In genomic region chr18:58315739-58316215, GRCh38 we compare ENCODE assay signal across 12 cellular contexts.
A peak's percentile ranks its signal among the peaks of the same experiment; 100 is the strongest.
DNase-seq lines count a peak whose midpoint lies in the region; ATAC-seq and TF ChIP-seq lines count a peak whose summit lies in the region.
"Had no signal": no experiment of that assay in that cellular context is flagged by ENCODE, and none has a peak within 500 bp of the region (broad histone marks: within the 10 kb centered on the region; RNA-seq: fewer than 3 reads in every experiment).

No MANE protein-coding gene starts in this region.

- no peaks in the 10 kb centered on the region for H3K79me2 ChIP-seq in trophoblast cell (ENCODE audit: control insufficient read depth, insufficient read depth, low read length, poor library complexity)

- H3K9me3 ChIP-seq in Caco-2 (no peaks in the 10 kb centered on the region), heart right ventricle (no peaks in the 10 kb centered on the region), trophoblast cell (ENCODE audit: insufficient read depth, low read depth, low read length) (no peaks in the 10 kb centered on the region)
- H3K9me3 ChIP-seq: BLaER1 treated with 17β-estradiol and CSF1 and Interleukin-3, amounts not matched to agents 10 nM and 100 nM had no signal

- no peak overlapping the region for H2BK120ac ChIP-seq in trophoblast cell (ENCODE audit: insufficient read depth, low read length, poor library complexity)

- H3K9ac ChIP-seq in trophoblast cell (ENCODE audit: low read length), result no peak overlapping the region
- H3K9ac ChIP-seq: BLaER1 treated with 17β-estradiol and CSF1 and Interleukin-3, amounts not matched to agents 10 nM and 100 nM had no signal

- peak overlapping the region; percentile 26 for H4K91ac ChIP-seq in trophoblast cell (ENCODE audit: low read depth, low read length)

- H3K4me3 ChIP-seq in Caco-2 (ENCODE audit: low read depth, low read length) (no peak overlapping the region), heart right ventricle (no peak overlapping the region), trophoblast cell (ENCODE audit: low read depth, low read length) (no peak overlapping the region), H7 (ENCODE audit: insufficient read depth, low read depth, low read length) (no peak overlapping the region)
- H3K4me3 ChIP-seq: BLaER1 treated with 17β-estradiol and CSF1 and Interleukin-3, amounts not matched to agents 10 nM and 100 nM had no signal

- no peaks in the 10 kb centered on the region for H3K9me3 Mint-ChIP-seq in Caco-2 (ENCODE audit: unreplicated experiment)
- H3K9me3 Mint-ChIP-seq: naive B cell had no signal

- H3K4me3 Mint-ChIP-seq in Caco-2 (ENCODE audit: unreplicated experiment), result no peak overlapping the region
- H3K4me3 Mint-ChIP-seq: activated CD4-positive, alpha-beta T cell treated with anti-CD3 and anti-CD28 coated beads for 36 hours; naive B cell had no signal

- no peak overlapping the region for H2BK5ac ChIP-seq in trophoblast cell (ENCODE audit: low read depth, low read length, poor library complexity)

- peak overlapping the region; percentile 4 for H2BK12ac ChIP-seq in trophoblast cell (ENCODE audit: low read length)

- peak overlapping the region; percentile 25 for H3K27ac Mint-ChIP-seq in Caco-2 (ENCODE audit: unreplicated experiment)
- H3K27ac Mint-ChIP-seq: activated CD4-positive, alpha-beta T cell treated with anti-CD3 and anti-CD28 coated beads for 36 hours had no signal

- DNase-seq in Caco-2 (peak in 1 of 2 experiments; percentile 35), heart right ventricle (peak; percentile 41 to 45), trophoblast cell (no peak), NOMO-1 treated with DMSO at 0.1 percent for 48 hours (lab: John Stamatoyannopoulos, UW; ENCODE audit: unreplicated experiment) (no peak), H7 (no peak)
- DNase-seq in activated naive CD4-positive, alpha-beta T cell treated with anti-CD3 and anti-CD28 coated beads, Interleukin-2, amount 50 U/mL, for 16 hours, result peak; percentile 24
- DNase-seq: activated CD4-positive, alpha-beta T cell treated with anti-CD3 and anti-CD28 coated beads for 36 hours; naive B cell; NCI-H1694 had no signal

- no peak overlapping the region for H3K4me2 ChIP-seq in trophoblast cell (ENCODE audit: low read length)

- peaks cover 2% of the 10 kb centered on the region for H3K79me1 ChIP-seq in trophoblast cell (ENCODE audit: low read length)

- H2AK5ac ChIP-seq in trophoblast cell (ENCODE audit: low read length), result no peak overlapping the region

- H3K27ac ChIP-seq in heart right ventricle (peak overlapping the region; percentile 37 to 79 (median 70)), trophoblast cell (ENCODE audit: low read depth, low read length) (peak overlapping the region; percentile 66)

- intact Hi-C loops in Caco-2 (cut with micrococcal nuclease; ENCODE audit: unreplicated experiment) (no loop called here), heart right ventricle (cut with DNase I) (loop anchor here in 6 of 10 donors (5.0 to 10.0 kb wide), 7 partner anchors 58 to 691 kb away; partner anchors contain the start of genes NARS1 (in 1 of the 6) and NEDD4L (in 1 of the 6))

- TF ChIP-seq CTCF in Caco-2 (IDR thresholded peaks at IDR 0.05; ENCODE audit: insufficient read depth in 1 of 2, low read depth in 1 of 2, low read length in 1 of 2, severe bottlenecking in 1 of 2, unreplicated experiment in 1 of 2) (no peak), heart right ventricle (IDR thresholded peaks at IDR 0.05) (no peak)

- H3K14ac ChIP-seq in trophoblast cell (ENCODE audit: low read length), result no peak overlapping the region

- POLR2A ChIA-PET in Caco-2 (lab: Charles Lee), result interaction anchor here (0.6 kb wide), 1 partner anchor 10 kb away, joined by 10 read pairs; no protein-coding TSS in a partner anchor

- H3K36me3 ChIP-seq in Caco-2 (ENCODE audit: control insufficient read depth, insufficient read depth, low read length), result no peaks in the 10 kb centered on the region
- H3K36me3 ChIP-seq in heart right ventricle, result no peaks in the 10 kb centered on the region
- H3K36me3 ChIP-seq in trophoblast cell (ENCODE audit: control insufficient read depth in 1 of 2, insufficient read depth in 2 of 2, low read length in 2 of 2), result peaks cover 0 to 2% of the 10 kb centered on the region in 2 experiments
- no peaks in the 10 kb centered on the region; the same call in 1 of the 2 replicates for H3K36me3 ChIP-seq in H7 (replicated peaks; ENCODE audit: control insufficient read depth, insufficient read depth, low read length)

- H4K8ac ChIP-seq in trophoblast cell (ENCODE audit: low read depth, low read length), result no peak overlapping the region

- H3K27me3 Mint-ChIP-seq in Caco-2 (ENCODE audit: insufficient read depth, unreplicated experiment), result no peaks in the 10 kb centered on the region
- H3K27me3 Mint-ChIP-seq: activated CD4-positive, alpha-beta T cell treated with anti-CD3 and anti-CD28 coated beads for 36 hours; naive B cell had no signal

- no peak overlapping the region for H3K18ac ChIP-seq in trophoblast cell (ENCODE audit: low read length)

- ATAC-seq in heart right ventricle (peak; percentile 20 to 64 (median 53)), HG03354 (IDR thresholded peaks at IDR 0.05; ENCODE audit: poor library complexity, severe bottlenecking, unreplicated experiment) (no peak), GM18519 (IDR thresholded peaks at IDR 0.05; ENCODE audit: low FRiP score, unreplicated experiment) (no peak)
- ATAC-seq: activated CD4-positive, alpha-beta T cell treated with anti-CD3 and anti-CD28 coated beads for 36 hours had no signal

- no TSS peak for BruUV-seq in Caco-2 (replicated peaks; lab: Mats Ljungman, UMichigan)

- no peaks in the 10 kb centered on the region for H3K4me1 ChIP-seq in Caco-2
- peaks cover 19 to 64% (median 46%) of the 10 kb centered on the region in 9 donors for H3K4me1 ChIP-seq in heart right ventricle
- H3K4me1 ChIP-seq in trophoblast cell (ENCODE audit: control insufficient read depth in 1 of 2, insufficient read depth in 2 of 2, low read length in 2 of 2), result peaks cover 17 to 19% of the 10 kb centered on the region in 2 experiments

- H3K4ac ChIP-seq in trophoblast cell (ENCODE audit: low read depth, low read length), result no peak overlapping the region

- H3K27me3 ChIP-seq in Caco-2 (replicated peaks; ENCODE audit: control insufficient read depth, insufficient read depth, low read length), result no peaks in the 10 kb centered on the region
- H3K27me3 ChIP-seq in heart right ventricle, result no peaks in the 10 kb centered on the region
- no peaks in the 10 kb centered on the region for H3K27me3 ChIP-seq in trophoblast cell (ENCODE audit: insufficient read depth, low read length)
- no peaks in the 10 kb centered on the region; the same call in 1 of the 2 replicates for H3K27me3 ChIP-seq in H7 (ENCODE audit: control insufficient read depth, insufficient read depth, low read length)
- H3K27me3 ChIP-seq: BLaER1 treated with 17β-estradiol and CSF1 and Interleukin-3, amounts not matched to agents 10 nM and 100 nM had no signal

- no peak overlapping the region for H3K23ac ChIP-seq in trophoblast cell (ENCODE audit: low read length)

- CTCF ChIA-PET in Caco-2 (lab: Charles Lee), result no interaction called here

- peaks cover 21% of the 10 kb centered on the region for H3K36me3 Mint-ChIP-seq in Caco-2 (ENCODE audit: insufficient read depth, unreplicated experiment)
- H3K36me3 Mint-ChIP-seq: naive B cell had no signal

- 51% methylated on average over 15 of the region's 15 CpGs for WGBS in heart right ventricle, 2 donors
- WGBS in trophoblast cell (ENCODE audit: extremely low coverage, insufficient coverage, insufficient read length), result no CpG with 5 or more reads among the region's 15 CpGs

- H3K4me1 Mint-ChIP-seq in Caco-2 (ENCODE audit: low read depth, unreplicated experiment), result peaks cover 11% of the 10 kb centered on the region

- H2AFZ ChIP-seq in trophoblast cell (ENCODE audit: insufficient read depth, low read length, poor library complexity), result no peak overlapping the region

- H4K12ac ChIP-seq in trophoblast cell (ENCODE audit: low read depth, low read length), result no peak overlapping the region

Comparison
In these comparisons a context has a peak if more than half of its experiments do, and no peak if none do; other contexts are left out.
1. DNase-seq: peak in activated naive CD4-positive, alpha-beta T cell treated with anti-CD3 and anti-CD28 coated beads, Interleukin-2, amount 50 U/mL, for 16 hours (single experiment) and heart right ventricle (2 of 2); none in trophoblast cell (0 of 2), NOMO-1 treated with DMSO at 0.1 percent for 48 hours (single experiment) and H7 (single experiment).
2. ATAC-seq: peak in heart right ventricle (8 of 8); none in HG03354 (single experiment) and GM18519 (single experiment).